In the genomic region with DNA sequence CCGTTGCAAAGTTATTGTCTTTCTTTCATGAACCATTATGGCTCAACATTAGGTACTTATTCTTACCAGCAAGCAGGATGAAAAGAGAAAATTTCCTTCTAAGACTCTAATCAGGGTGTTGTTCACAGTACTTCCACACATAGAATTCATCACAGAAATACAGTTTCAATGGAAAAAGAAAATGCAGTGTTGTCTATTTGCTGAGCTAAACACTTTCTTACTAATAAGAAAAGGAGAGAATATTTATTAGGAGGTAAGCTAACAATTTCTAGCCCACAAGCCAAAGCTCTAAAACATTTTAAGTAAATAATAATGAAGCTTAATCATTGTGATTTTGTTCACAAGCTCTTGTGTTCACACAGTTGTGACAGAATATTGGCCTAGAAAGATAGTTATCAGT, we compare ENCODE assay signal across 20 cellular contexts.
DNase-seq lines count a peak whose midpoint lies in the region; ATAC-seq, FAIRE-seq and TF ChIP-seq lines count a peak whose summit lies in the region.
"Had no signal": no experiment of that assay in that cellular context is flagged by ENCODE, and none has a peak within 500 bp of the region (broad histone marks: within the 10 kb centered on the region; RNA-seq: fewer than 3 reads in every experiment).

No MANE protein-coding gene starts in this region.

- no peaks in the 10 kb centered on the region for H3K4me1 ChIP-seq in HepG2 (ENCODE audit: insufficient read depth, low read length)
- no peaks in the 10 kb centered on the region for H3K4me1 ChIP-seq in right lobe of liver
- H3K4me1 ChIP-seq in K562 (replicated peaks in 1 of 2; ENCODE audit: control insufficient read depth in 2 of 2, insufficient read depth in 2 of 2, low read length in 2 of 2) = no peaks in the 10 kb centered on the region
- H3K4me1 ChIP-seq: A549; BLaER1 treated with 17β-estradiol and CSF1 and Interleukin-3, amounts not matched to agents 10 nM and 100 nM; Caco-2 had no signal

- TF ChIP-seq EP300 in HepG2 (IDR thresholded peaks at IDR 0.05; ENCODE audit: low read depth in 2 of 2, low read length in 2 of 2) (no peak), HepG2 (CRISPR knock-in tag; IDR thresholded peaks at IDR 0.05; ENCODE audit: borderline replicate concordance) (no peak), K562 (IDR thresholded peaks at IDR 0.05; ENCODE audit: low read length) (no peak)

- H3K79me2 ChIP-seq in HepG2 (ENCODE audit: insufficient read depth, low read length) (no peaks in the 10 kb centered on the region), K562 (ENCODE audit: control insufficient read depth, insufficient read depth, low read length) (no peaks in the 10 kb centered on the region)

- TF ChIP-seq RAD21 in HepG2 (CRISPR knock-in tag; IDR thresholded peaks at IDR 0.05) (no peak), K562 (CRISPR knock-in tag; conservative IDR thresholded peaks at IDR 0.05 in 1 of 2, IDR thresholded peaks at IDR 0.05 in 1 of 2) (no peak)

- H3K4me2 ChIP-seq in HepG2 (ENCODE audit: low read depth, low read length) (no peak overlapping the region), K562 (ENCODE audit: insufficient read depth, low read length) (no peak overlapping the region)
- H3K4me2 ChIP-seq: A549; BLaER1 treated with 17β-estradiol and CSF1 and Interleukin-3, amounts not matched to agents 10 nM and 100 nM had no signal

- DNase-seq in HepG2 (ENCODE audit: low spot score) (no peak), right lobe of liver (no peak), K562 (ENCODE audit: extremely low read depth in 1 of 4, low spot score in 3 of 4) (no peak), SK-N-DZ (ENCODE audit: low spot score) (no peak), NCI-H2107 (lab: John Stamatoyannopoulos, UW) (no peak)
- DNase-seq: AML-193; Caco-2; Calu3; CD4-positive, alpha-beta T cell; CD8-positive, alpha-beta T cell; DMS79 treated with DMSO at 0.1 percent for 48 hours; GF-D8 had no signal

- H3K27ac ChIP-seq in HepG2 (ENCODE audit: extremely low read length, insufficient read depth, low read length) (no peak overlapping the region), right lobe of liver (no peak overlapping the region), K562 (ENCODE audit: extremely low read depth, low read depth, low read length) (no peak overlapping the region)
- H3K27ac ChIP-seq: 22Rv1; A549; BLaER1 treated with 17β-estradiol and CSF1 and Interleukin-3, amounts not matched to agents 10 nM and 100 nM; C4-2B had no signal

- H3K9me3 ChIP-seq in HepG2 (ENCODE audit: low read length) = peaks cover 48% of the 10 kb centered on the region
- H3K9me3 ChIP-seq in right lobe of liver = no peaks in the 10 kb centered on the region
- no peaks in the 10 kb centered on the region for H3K9me3 ChIP-seq in K562 (replicated peaks; ENCODE audit: control insufficient read depth, insufficient read depth, low read depth, low read length)
- H3K9me3 ChIP-seq: A549; BLaER1 treated with 17β-estradiol and CSF1 and Interleukin-3, amounts not matched to agents 10 nM and 100 nM; Caco-2 had no signal

- POLR2A ChIA-PET in HepG2 (lab: Yijun Ruan, JAX) (no interaction called here), K562 (lab: Yijun Ruan, JAX) (no interaction called here)

- H3K36me3 ChIP-seq in HepG2 (replicated peaks in 1 of 2; ENCODE audit: control insufficient read depth in 1 of 2, insufficient read depth in 2 of 2, low read length in 2 of 2) (no peaks in the 10 kb centered on the region), right lobe of liver (no peaks in the 10 kb centered on the region), K562 (ENCODE audit: control insufficient read depth, insufficient read depth, low read length) (no peaks in the 10 kb centered on the region)
- H3K36me3 ChIP-seq: BLaER1 treated with 17β-estradiol and CSF1 and Interleukin-3, amounts not matched to agents 10 nM and 100 nM had no signal

- no peak for TF ChIP-seq POLR2A in HepG2 (IDR thresholded peaks at IDR 0.05; ENCODE audit: insufficient read depth in 1 of 2, low read depth in 2 of 2, low read length in 2 of 2)
- TF ChIP-seq POLR2A in right lobe of liver (IDR thresholded peaks at IDR 0.05) = no peak
- TF ChIP-seq POLR2A in K562 (conservative IDR thresholded peaks at IDR 0.05) = no peak

- intact Hi-C loops in HepG2 (cut with micrococcal nuclease; ENCODE audit: unreplicated experiment) = no loop called here
- intact Hi-C loops in right lobe of liver (cut with DNase I) = no loop called here
- intact Hi-C loops in K562 (cut with micrococcal nuclease) = no loop called here

- H3K9ac ChIP-seq in HepG2 (ENCODE audit: insufficient read depth, low read depth, low read length) = no peak overlapping the region
- H3K9ac ChIP-seq in K562 (ENCODE audit: insufficient read depth in 1 of 2, low read depth in 2 of 2, low read length in 2 of 2) = no peak overlapping the region
- H3K9ac ChIP-seq: BLaER1 treated with 17β-estradiol and CSF1 and Interleukin-3, amounts not matched to agents 10 nM and 100 nM had no signal

- H2AFZ ChIP-seq in HepG2 (ENCODE audit: low read length) = no peak overlapping the region
- no peak overlapping the region for H2AFZ ChIP-seq in K562 (ENCODE audit: low read depth, low read length)

- TF ChIP-seq CTCF in HepG2 (CRISPR knock-in tag; IDR thresholded peaks at IDR 0.05) (no peak), right lobe of liver (IDR thresholded peaks at IDR 0.05) (no peak), K562 (IDR thresholded peaks at IDR 0.05 in 2 of 3, conservative IDR thresholded peaks at IDR 0.05 in 1 of 3; ENCODE audit: insufficient read depth in 2 of 3, low read depth in 1 of 3, low read length in 3 of 3) (no peak)

- H3K4me3 ChIP-seq in HepG2 (replicated peaks in 1 of 3; ENCODE audit: insufficient read depth in 1 of 3, low read depth in 2 of 3, low read length in 3 of 3) (no peak overlapping the region), right lobe of liver (no peak overlapping the region), K562 (no peak overlapping the region)
- H3K4me3 ChIP-seq: A549; BLaER1 treated with 17β-estradiol and CSF1 and Interleukin-3, amounts not matched to agents 10 nM and 100 nM had no signal

- H3K27me3 ChIP-seq in HepG2 (ENCODE audit: control insufficient read depth in 1 of 2, insufficient read depth in 2 of 2, low read length in 2 of 2) = no peaks in the 10 kb centered on the region
- no peaks in the 10 kb centered on the region for H3K27me3 ChIP-seq in right lobe of liver
- no peaks in the 10 kb centered on the region for H3K27me3 ChIP-seq in K562 (ENCODE audit: control insufficient read depth in 2 of 2, insufficient read depth in 2 of 2, low read length in 2 of 2)
- H3K27me3 ChIP-seq: BLaER1 treated with 17β-estradiol and CSF1 and Interleukin-3, amounts not matched to agents 10 nM and 100 nM had no signal

- BruUV-seq in HepG2 (replicated peaks; lab: Mats Ljungman, UMichigan) (no TSS peak), K562 (replicated peaks; lab: Mats Ljungman, UMichigan) (no TSS peak)

- WGBS in HepG2 (ENCODE audit: low lambda C conversion rate) = 0% methylated on average over 1 of the region's 1 CpG
- WGBS in right lobe of liver (ENCODE audit: insufficient coverage, low coverage, low lambda C conversion rate, missing lambda C conversion rate) = 39% methylated on average over 1 of the region's 1 CpG
- WGBS in K562 (ENCODE audit: insufficient coverage, low coverage, missing lambda C conversion rate) = 0% methylated on average over 1 of the region's 1 CpG

- H3K9me1 ChIP-seq in K562 (ENCODE audit: control insufficient read depth, insufficient read depth, low read length) = no peaks in the 10 kb centered on the region

- no peak for ATAC-seq in HepG2
- ATAC-seq in right lobe of liver = no peak
- ATAC-seq in K562 = no peak
- ATAC-seq: A549; CD8-positive, alpha-beta T cell had no signal

- FAIRE-seq in HepG2 (lab: Jason Lieb, UNC) (no peak), K562 (lab: Jason Lieb, UNC) (no peak)
- FAIRE-seq: A549, D721Med, G401.6, GM12891, GM19239 had no signal

- CTCF ChIA-PET in HepG2 (lab: Yijun Ruan, JAX; ENCODE audit: low intra/inter-chr PET ratio, low total read pairs) = no interaction called here
- CTCF ChIA-PET in K562 (lab: Yijun Ruan, JAX; ENCODE audit: low intra/inter-chr PET ratio) = no interaction called here

- in situ Hi-C loops in HepG2 (cut with HindIII; ENCODE audit: extremely low pct_ligation_motif_present, low pct_unique_long_range_greater_than_20kb) = no loop called here
- in situ Hi-C loops in K562 (cut with MboI) = no loop called here

- H4K20me1 ChIP-seq in HepG2 (ENCODE audit: insufficient read depth, low read length) (no peaks in the 10 kb centered on the region), K562 (replicated peaks; ENCODE audit: control insufficient read depth, insufficient read depth, low read length) (no peaks in the 10 kb centered on the region)
- H4K20me1 ChIP-seq: BLaER1 treated with 17β-estradiol and CSF1 and Interleukin-3, amounts not matched to agents 10 nM and 100 nM had no signal

TF ChIP-seq in HepG2, 621 proteins besides CTCF, POLR2A, EP300 and RAD21 (continues in another document):
- TF ChIP-seq, protein P1, sequence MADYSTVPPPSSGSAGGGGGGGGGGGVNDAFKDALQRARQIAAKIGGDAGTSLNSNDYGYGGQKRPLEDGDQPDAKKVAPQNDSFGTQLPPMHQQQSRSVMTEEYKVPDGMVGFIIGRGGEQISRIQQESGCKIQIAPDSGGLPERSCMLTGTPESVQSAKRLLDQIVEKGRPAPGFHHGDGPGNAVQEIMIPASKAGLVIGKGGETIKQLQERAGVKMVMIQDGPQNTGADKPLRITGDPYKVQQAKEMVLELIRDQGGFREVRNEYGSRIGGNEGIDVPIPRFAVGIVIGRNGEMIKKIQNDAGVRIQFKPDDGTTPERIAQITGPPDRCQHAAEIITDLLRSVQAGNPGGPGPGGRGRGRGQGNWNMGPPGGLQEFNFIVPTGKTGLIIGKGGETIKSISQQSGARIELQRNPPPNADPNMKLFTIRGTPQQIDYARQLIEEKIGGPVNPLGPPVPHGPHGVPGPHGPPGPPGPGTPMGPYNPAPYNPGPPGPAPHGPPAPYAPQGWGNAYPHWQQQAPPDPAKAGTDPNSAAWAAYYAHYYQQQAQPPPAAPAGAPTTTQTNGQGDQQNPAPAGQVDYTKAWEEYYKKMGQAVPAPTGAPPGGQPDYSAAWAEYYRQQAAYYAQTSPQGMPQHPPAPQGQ (CRISPR knock-in tag; IDR thresholded peaks at IDR 0.05; ENCODE audit: borderline replicate concordance) = no peak

TF ChIP-seq in K562, 482 proteins besides CTCF, POLR2A, EP300 and RAD21:
- TF ChIP-seq ZNF57 (CRISPR knock-in tag; IDR thresholded peaks at IDR 0.05) (no peak), MAFK (IDR thresholded peaks at IDR 0.05; ENCODE audit: low read length) (0 out of 2 replicates have a peak, but pooled peaks have one; percentile 8)
